1 cellular context compared by ENCODE assay signal in genomic region chr5:2133080-2133479, GRCh38.
TF ChIP-seq lines count a peak whose summit lies in the region.

No MANE protein-coding gene starts in this region.

TF ChIP-seq in GM23338, 12 proteins besides CTCF, POLR2A, EP300 and RAD21 (continued from another document):
- TF ChIP-seq ZNF462 (CRISPR knock-in tag; IDR thresholded peaks at IDR 0.05) (no peak), CREB1 (CRISPR knock-in tag; IDR thresholded peaks at IDR 0.05; ENCODE audit: low read depth) (no peak), POLR2AphosphoS5 (IDR thresholded peaks at IDR 0.05; ENCODE audit: low read depth) (no peak), ZNF114 (CRISPR knock-in tag; IDR thresholded peaks at IDR 0.05) (no peak)
